Comparison of ENCODE assay signal across 27 cellular contexts in genomic region chr14:73988065-73988464, GRCh38.
"Had no signal": no experiment of that assay in that cellular context is flagged by ENCODE, and none has a peak within 500 bp of the region (broad histone marks: within the 10 kb centered on the region; RNA-seq: fewer than 3 reads in every experiment).

No MANE protein-coding gene starts in this region.

- H3K4me3 ChIP-seq: ascending aorta, breast epithelium, cardiac muscle cell, colonic mucosa had no signal

- H3K4me1 ChIP-seq: ascending aorta, breast epithelium had no signal

- DNase-seq: activated CD4-positive, alpha-beta T cell treated with anti-CD3 and anti-CD28 coated beads for 48 hours; activated CD4-positive, alpha-beta T cell treated with anti-CD3 and anti-CD28 coated beads, Interleukin-2, amount 50 U/mL, for 1 hour; activated CD4-positive, alpha-beta T cell treated with anti-CD3 and anti-CD28 coated beads, Interleukin-2, amount 50 U/mL, for 48 hours; activated CD8-positive, alpha-beta memory T cell treated with anti-CD3 and anti-CD28 coated beads for 24 hours; activated CD8-positive, alpha-beta T cell treated with anti-CD3 and anti-CD28 coated beads for 36 hours; activated gamma-delta T cell; activated naive CD4-positive, alpha-beta T cell; activated naive CD4-positive, alpha-beta T cell treated with anti-CD3 and anti-CD28 coated beads, Interleukin-2, amount 10 ng/mL, durations not matched to agents 7 days and 5 days; activated naive CD8-positive, alpha-beta T cell treated with anti-CD3 and anti-CD28 coated beads, Interleukin-2, amount 10 ng/mL, durations not matched to agents 7 days and 5 days; activated T-cell treated with anti-CD3 and anti-CD28 coated beads, Interleukin-2, amount 50 U/mL, for 1 hour; activated T-cell treated with anti-CD3 and anti-CD28 coated beads, Interleukin-2, amount 50 U/mL, for 48 hours; central memory CD4-positive, alpha-beta T cell; cerebellar nuclear complex; colonic mucosa; effector CD8-positive, alpha-beta T cell; foreskin fibroblast; head of caudate nucleus; T-helper 2 cell had no signal

- H3K36me3 ChIP-seq: breast epithelium, cardiac muscle cell, colonic mucosa had no signal

- ATAC-seq: activated CD8-positive, alpha-beta T cell treated with anti-CD3 and anti-CD28 coated beads for 36 hours; activated naive CD4-positive, alpha-beta T cell treated with anti-CD3 and anti-CD28 coated beads, Interleukin-2, amount 50 U/mL, for 72 hours; WTC11 had no signal

- FAIRE-seq: endometrium, endothelial cell of umbilical vein, frontal cortex had no signal

- H3K27ac ChIP-seq: ascending aorta, breast epithelium, cardiac muscle cell, colonic mucosa, epithelial cell of prostate had no signal

- H3K9me3 ChIP-seq: ascending aorta, breast epithelium, colonic mucosa had no signal
